Comparison of ENCODE assay signal across 1 cellular context in genomic region chr19:13718733-13719132, GRCh38.
TF ChIP-seq lines count a peak whose summit lies in the region.

No MANE protein-coding gene starts in this region.

TF ChIP-seq in H1, 55 proteins besides CTCF, POLR2A, EP300 and RAD21:
- TF ChIP-seq ATF2 (IDR thresholded peaks at IDR 0.05; ENCODE audit: low read length) (no peak), TEAD4 (IDR thresholded peaks at IDR 0.05; ENCODE audit: low read depth, low read length) (peak; percentile 62; the same call in 1 of the 2 replicates), SIN3A (conservative IDR thresholded peaks at IDR 0.05 in 1 of 2, IDR thresholded peaks at IDR 0.05 in 1 of 2; ENCODE audit: low read depth in 1 of 2, low read length in 2 of 2) (peak; percentile 68 to 70; a peak in 2 of 4 replicates)
